Comparison of ENCODE assay signal across 13 cellular contexts in genomic region chr11:47572715-47573255, GRCh38. TPM values are rescaled to one million over a fixed set of nuclear protein-coding genes. Genes with fewer than 3 reads are reported as not detected.
DNase-seq lines count a peak whose midpoint lies in the region; ATAC-seq and TF ChIP-seq lines count a peak whose summit lies in the region.
"Had no signal": no experiment of that assay in that cellular context is flagged by ENCODE, and none has a peak within 500 bp of the region (broad histone marks: within the 10 kb centered on the region; RNA-seq: fewer than 3 reads in every experiment).

No MANE protein-coding gene starts in this region.

- H3K36me3 ChIP-seq in Caco-2 (ENCODE audit: control insufficient read depth, insufficient read depth, low read length) = peaks cover 2% of the 10 kb centered on the region

- H3K27ac Mint-ChIP-seq in Caco-2 (ENCODE audit: unreplicated experiment) = no peak overlapping the region
- peak overlapping the region in 4 of 10 donors; percentile 5 to 58 (median 18) for H3K27ac Mint-ChIP-seq in naive thymus-derived CD8-positive, alpha-beta T cell
- H3K27ac Mint-ChIP-seq: natural killer cell had no signal

- peaks cover 3% of the 10 kb centered on the region; the same call in 1 of the 2 replicates for H3K4me1 ChIP-seq in Caco-2

- H3K4me3 Mint-ChIP-seq in Caco-2 (ENCODE audit: unreplicated experiment) = no peak overlapping the region
- H3K4me3 Mint-ChIP-seq in naive thymus-derived CD8-positive, alpha-beta T cell = no peak overlapping the region
- H3K4me3 Mint-ChIP-seq: immature natural killer cell, natural killer cell had no signal

- TF ChIP-seq CTCF in astrocyte of the spinal cord (IDR thresholded peaks at IDR 0.05; ENCODE audit: low read depth, low read length) (no peak), GM10248 (IDR thresholded peaks at IDR 0.05; ENCODE audit: control extremely low read depth, extremely low read depth, low read depth, missing control alignments) (no peak), Caco-2 (IDR thresholded peaks at IDR 0.05; ENCODE audit: insufficient read depth in 1 of 2, low read depth in 1 of 2, low read length in 1 of 2, severe bottlenecking in 1 of 2, unreplicated experiment in 1 of 2) (no peak)

- POLR2A ChIA-PET in GM10248 (lab: Yijun Ruan, JAX) (no interaction called here), Caco-2 (lab: Charles Lee) (no interaction called here)
- POLR2A ChIA-PET in naive thymus-derived CD8-positive, alpha-beta T cell (lab: Charles Lee) = interaction anchor here (0.6 to 1.6 kb wide), 2 partner anchors 7 to 91 kb away, joined by 3 to 6 read pairs; partner anchors contain the start of gene PTPMT1

- no peak overlapping the region for H3K4me3 ChIP-seq in astrocyte of the spinal cord (ENCODE audit: low read depth, low read length)
- no peak overlapping the region for H3K4me3 ChIP-seq in Caco-2 (ENCODE audit: low read depth, low read length)

- DNase-seq in LHCN-M2 (ENCODE audit: low read depth) (peak; percentile 46), astrocyte of the spinal cord (ENCODE audit: low read depth, low spot score) (peak; percentile 33), left cardiac atrium (peak; percentile 32), smooth muscle cell of the brain vasculature (ENCODE audit: low read depth, low spot score) (peak; percentile 29), GM10248 (ENCODE audit: extremely low spot score) (no peak), Caco-2 (no peak)
- DNase-seq in naive thymus-derived CD8-positive, alpha-beta T cell = no peak
- DNase-seq: activated CD8-positive, alpha-beta memory T cell treated with anti-CD3 and anti-CD28 coated beads, Interleukin-2, amount 50 U/mL, for 4 hours; cerebellar nuclear complex; immature natural killer cell; natural killer cell; stimulated activated CD8-positive, alpha-beta memory T cell treated with anti-CD3 and anti-CD28 coated beads, Interleukin-4, amount 100 ng/mL, for 48 hours had no signal

- no peaks in the 10 kb centered on the region for H3K27me3 ChIP-seq in Caco-2 (replicated peaks; ENCODE audit: control insufficient read depth, insufficient read depth, low read length)

- peaks cover 77% of the 10 kb centered on the region for H3K36me3 Mint-ChIP-seq in Caco-2 (ENCODE audit: insufficient read depth, unreplicated experiment)
- peaks cover 0 to 73% (median 5%) of the 10 kb centered on the region in 3 donors for H3K36me3 Mint-ChIP-seq in naive thymus-derived CD8-positive, alpha-beta T cell
- H3K36me3 Mint-ChIP-seq: natural killer cell had no signal

- ATAC-seq in left cardiac atrium = peak; percentile 16 to 70
- no peak for ATAC-seq in naive thymus-derived CD8-positive, alpha-beta T cell
- no peak for ATAC-seq in GM21447 (IDR thresholded peaks at IDR 0.05; ENCODE audit: unreplicated experiment)
- ATAC-seq: natural killer cell had no signal

- no peaks in the 10 kb centered on the region for H3K4me1 Mint-ChIP-seq in Caco-2 (ENCODE audit: low read depth, unreplicated experiment)
- peaks cover 4 to 46% (median 23%) of the 10 kb centered on the region in 4 donors for H3K4me1 Mint-ChIP-seq in naive thymus-derived CD8-positive, alpha-beta T cell

- no peaks in the 10 kb centered on the region for H3K9me3 ChIP-seq in Caco-2

- no TSS peak for BruUV-seq in Caco-2 (replicated peaks; lab: Mats Ljungman, UMichigan)

- no peaks in the 10 kb centered on the region for H3K27me3 Mint-ChIP-seq in Caco-2 (ENCODE audit: insufficient read depth, unreplicated experiment)
- no peaks in the 10 kb centered on the region for H3K27me3 Mint-ChIP-seq in naive thymus-derived CD8-positive, alpha-beta T cell

- in situ Hi-C loops in astrocyte of the spinal cord (cut with HindIII; ENCODE audit: low sequenced_read_pairs) = no loop called here

- intact Hi-C loops in left cardiac atrium (cut with DNase I) = no loop called here
- intact Hi-C loops in Caco-2 (cut with micrococcal nuclease; ENCODE audit: unreplicated experiment) = no loop called here

- CTCF ChIA-PET in GM10248 (lab: Yijun Ruan, JAX) (interaction anchor here (1.0 to 2.0 kb wide), 3 partner anchors 12 to 179 kb away, joined by 3 to 4 read pairs (median 4); partner anchors contain the start of gene CELF1), Caco-2 (lab: Charles Lee) (no interaction called here)

- no peaks in the 10 kb centered on the region for H3K9me3 Mint-ChIP-seq in Caco-2 (ENCODE audit: unreplicated experiment)
- no peaks in the 10 kb centered on the region for H3K9me3 Mint-ChIP-seq in naive thymus-derived CD8-positive, alpha-beta T cell
- H3K9me3 Mint-ChIP-seq: immature natural killer cell, natural killer cell had no signal

RNA-seq across cellular contexts. Expression of gene KBTBD4, which starts 6.0 kb away (rescaled TPM):
- total RNA-seq in LHCN-M2 (2014; rRNA removed) (25.3 and 30.4 TPM in 2 replicates), left cardiac atrium (10 to 100 TPM; 10.2 to 12.2 TPM), Caco-2 (2022) (11.9 and 12.5 TPM in 2 replicates)
- 16.5 TPM for polyA plus RNA-seq in LHCN-M2 (2012)
- 10 to 100 TPM; 26.1 to 29.1 TPM for total RNA-seq in naive thymus-derived CD8-positive, alpha-beta T cell
- 10 to 100 TPM; 44.3 to 45.1 (median 44.3) TPM for polyA plus RNA-seq in naive thymus-derived CD8-positive, alpha-beta T cell

RNA-seq across cellular contexts. Expression of gene NDUFS3, which starts 6.1 kb away (rescaled TPM):
- total RNA-seq in LHCN-M2 (2014; rRNA removed) = 83.5 and 104 TPM in 2 replicates
- polyA plus RNA-seq in LHCN-M2 (2012) = 114 TPM
- 100 to 1,000 TPM; 150 to 182 TPM for total RNA-seq in left cardiac atrium
- 183 and 185 TPM in 2 replicates for total RNA-seq in Caco-2 (2022)
- total RNA-seq in naive thymus-derived CD8-positive, alpha-beta T cell = 100 to 1,000 TPM; 100 to 106 TPM
- 100 to 1,000 TPM in 2 of 3 donors, 10 to 100 TPM in 1; 92.0 to 109 (median 101) TPM for polyA plus RNA-seq in naive thymus-derived CD8-positive, alpha-beta T cell

RNA-seq across cellular contexts. Expression of gene PTPMT1, which starts 7.4 kb away (rescaled TPM):
- total RNA-seq in LHCN-M2 (2014; rRNA removed) (88.1 and 94.3 TPM in 2 replicates), left cardiac atrium (10 to 100 TPM; 18.1 to 19.2 TPM), Caco-2 (2022) (100 and 108 TPM in 2 replicates)
- polyA plus RNA-seq in LHCN-M2 (2012) = 70.4 TPM
- 10 to 100 TPM; 19.1 to 22.2 TPM for total RNA-seq in naive thymus-derived CD8-positive, alpha-beta T cell
- 10 to 100 TPM; 58.7 to 73.3 (median 71.0) TPM for polyA plus RNA-seq in naive thymus-derived CD8-positive, alpha-beta T cell

RNA-seq across cellular contexts. Expression of gene FAM180B, which starts 13.7 kb away (rescaled TPM):
- total RNA-seq in LHCN-M2 (2014; rRNA removed) (not detected in 2 replicates), left cardiac atrium (under 1 TPM in 1 of 2 donors, not detected in 1; 0.41 TPM), Caco-2 (2022) (not detected in 2 replicates)
- not detected for polyA plus RNA-seq in LHCN-M2 (2012)
- under 1 TPM in 1 of 2 experiments, not detected in 1; 0.26 TPM for total RNA-seq in naive thymus-derived CD8-positive, alpha-beta T cell
- not detected for polyA plus RNA-seq in naive thymus-derived CD8-positive, alpha-beta T cell
- polyA plus RNA-seq: immature natural killer cell had no signal

RNA-seq across cellular contexts. Expression of gene CELF1, which starts 19.9 kb away (rescaled TPM):
- total RNA-seq in LHCN-M2 (2014; rRNA removed) (39.8 and 47.5 TPM in 2 replicates), left cardiac atrium (10 to 100 TPM; 64.5 to 81.9 TPM), Caco-2 (2022) (146 and 152 TPM in 2 replicates)
- polyA plus RNA-seq in LHCN-M2 (2012) = 20.0 TPM
- total RNA-seq in naive thymus-derived CD8-positive, alpha-beta T cell = 100 to 1,000 TPM; 133 to 138 TPM
- polyA plus RNA-seq in naive thymus-derived CD8-positive, alpha-beta T cell = 10 to 100 TPM; 45.3 to 79.3 (median 55.3) TPM

Comparison
In these comparisons a context has a peak if more than half of its experiments do, and no peak if none do; other contexts are left out.
1. DNase-seq: peak in LHCN-M2 (single experiment), astrocyte of the spinal cord (single experiment), left cardiac atrium (single experiment) and smooth muscle cell of the brain vasculature (single experiment); none in GM10248 (single experiment), Caco-2 (0 of 2) and naive thymus-derived CD8-positive, alpha-beta T cell (0 of 10).
2. ATAC-seq: peak in left cardiac atrium (2 of 2); none in naive thymus-derived CD8-positive, alpha-beta T cell (0 of 2) and GM21447 (single experiment).